ENCODE assay signal across 8 cellular contexts in genomic region chr11:86954288-86955110, GRCh38. TPM values are rescaled to one million over a fixed set of nuclear protein-coding genes. Genes with fewer than 3 reads are reported as not detected.
DNase-seq lines count a peak whose midpoint lies in the region; ATAC-seq and TF ChIP-seq lines count a peak whose summit lies in the region.

No MANE protein-coding gene starts in this region.

- H3K27me3 ChIP-seq in MG63 (peaks cover 3% of the 10 kb centered on the region), lower lobe of right lung (ENCODE audit: low read depth) (no peaks in the 10 kb centered on the region), upper lobe of left lung (no peaks in the 10 kb centered on the region)

- no peak for TF ChIP-seq CTCF in lower lobe of right lung (IDR thresholded peaks at IDR 0.05)
- no peak for TF ChIP-seq CTCF in upper lobe of left lung (IDR thresholded peaks at IDR 0.05)

- H3K4me3 Mint-ChIP-seq in activated naive CD4-positive, alpha-beta T cell treated with anti-CD3 and anti-CD28 coated beads for 36 hours: peak overlapping the region; percentile 56

- ATAC-seq in lower lobe of right lung (peak in 1 of 2 donors; percentile 2), upper lobe of left lung (ENCODE audit: low FRiP score in 2 of 2) (peak in 1 of 2 donors; percentile 1), GM18502 (IDR thresholded peaks at IDR 0.05; ENCODE audit: poor library complexity, unreplicated experiment) (no peak), GM19397 (IDR thresholded peaks at IDR 0.05; ENCODE audit: unreplicated experiment) (no peak)

- H3K36me3 ChIP-seq in MG63 (no peaks in the 10 kb centered on the region), lower lobe of right lung (peaks cover 13% of the 10 kb centered on the region), upper lobe of left lung (peaks cover 0 to 23% (median 3%) of the 10 kb centered on the region in 4 donors)

- intact Hi-C loops in activated naive CD4-positive, alpha-beta T cell treated with anti-CD3 and anti-CD28 coated beads for 36 hours (cut with micrococcal nuclease): loop anchor here (2.0 kb wide), 1 partner anchor 82 kb away; the partner anchor contains the start of gene TMEM135
- intact Hi-C loops in lower lobe of right lung (cut with DNase I): no loop called here

- H3K4me3 ChIP-seq in MG63 (peak overlapping the region; percentile 57), lower lobe of right lung (peak overlapping the region; percentile 78), upper lobe of left lung (peak overlapping the region; percentile 66 to 97 (median 87))

- TF ChIP-seq EP300 in upper lobe of left lung (IDR thresholded peaks at IDR 0.05): no peak

- no peak for TF ChIP-seq POLR2A in upper lobe of left lung (IDR thresholded peaks at IDR 0.05)

- WGBS in upper lobe of left lung, 2 donors: 9 to 11% methylated on average over 17 to 29 of the region's 43 CpGs

- DNase-seq in activated naive CD4-positive, alpha-beta T cell treated with anti-CD3 and anti-CD28 coated beads for 36 hours: no peak
- DNase-seq in activated naive CD4-positive, alpha-beta T cell treated with Interleukin-2 at 50 U/mL for 16 hours: no peak
- no peak for DNase-seq in MG63
- DNase-seq in cerebellar cortex (ENCODE audit: low spot score): peak; percentile 30
- DNase-seq in lower lobe of right lung: peak; percentile 52
- DNase-seq in upper lobe of left lung: peak in 1 of 2 donors; percentile 44

- H3K9me3 Mint-ChIP-seq in activated naive CD4-positive, alpha-beta T cell treated with anti-CD3 and anti-CD28 coated beads for 36 hours: no peaks in the 10 kb centered on the region

- H3K4me1 ChIP-seq in lower lobe of right lung (peaks cover 33% of the 10 kb centered on the region), upper lobe of left lung (peaks cover 19 to 28% (median 20%) of the 10 kb centered on the region in 4 donors)

- CTCF ChIA-PET in activated naive CD4-positive, alpha-beta T cell treated with anti-CD3 and anti-CD28 coated beads for 36 hours (lab: Charles Lee): interaction anchor here (1.5 kb wide), 1 partner anchor 19 kb away, joined by 4 read pairs; no protein-coding TSS in a partner anchor

- H3K27me3 Mint-ChIP-seq in activated naive CD4-positive, alpha-beta T cell treated with anti-CD3 and anti-CD28 coated beads for 36 hours (ENCODE audit: low read depth): peaks cover 49% of the 10 kb centered on the region

- H3K9me3 ChIP-seq in MG63 (no peaks in the 10 kb centered on the region), lower lobe of right lung (no peaks in the 10 kb centered on the region), upper lobe of left lung (no peaks in the 10 kb centered on the region)

- H3K27ac ChIP-seq in lower lobe of right lung: peak overlapping the region; percentile 94
- H3K27ac ChIP-seq in upper lobe of left lung: peak overlapping the region; percentile 86 to 96 (median 92)

- peaks cover 10% of the 10 kb centered on the region for H3K4me1 Mint-ChIP-seq in activated naive CD4-positive, alpha-beta T cell treated with anti-CD3 and anti-CD28 coated beads for 36 hours (ENCODE audit: low read depth)

- no peaks in the 10 kb centered on the region for H3K36me3 Mint-ChIP-seq in activated naive CD4-positive, alpha-beta T cell treated with anti-CD3 and anti-CD28 coated beads for 36 hours (ENCODE audit: low read depth)

- H3K27ac Mint-ChIP-seq in activated naive CD4-positive, alpha-beta T cell treated with anti-CD3 and anti-CD28 coated beads for 36 hours: no peak overlapping the region

RNA-seq across cellular contexts. Expression of gene FZD4, which starts 0.7 kb away (rescaled TPM):
- under 1 TPM; 0.38 to 0.42 TPM for total RNA-seq in activated naive CD4-positive, alpha-beta T cell treated with anti-CD3 and anti-CD28 coated beads for 36 hours
- total RNA-seq in MG63 (2014; rRNA removed; shearing (Covaris generic); ENCODE audit: low replicate concordance): 0.16 and 0.99 TPM in 2 replicates
- total RNA-seq in lower lobe of right lung (51.1 TPM), upper lobe of left lung (10 to 100 TPM; 24.1 to 69.2 (median 38.2) TPM)

Comparison
In these comparisons a context has a peak if more than half of its experiments do, and no peak if none do; other contexts are left out.
1. DNase-seq: peak in cerebellar cortex (single experiment) and lower lobe of right lung (single experiment); none in activated naive CD4-positive, alpha-beta T cell treated with anti-CD3 and anti-CD28 coated beads for 36 hours (single experiment), activated naive CD4-positive, alpha-beta T cell treated with Interleukin-2 at 50 U/mL for 16 hours (single experiment) and MG63 (single experiment).
2. RNA of gene FZD4, which starts 0.7 kb away (total RNA-seq): 51.1 TPM in lower lobe of right lung (single experiment) and 24.1 to 69.2 TPM in upper lobe of left lung; 0.38 to 0.42 TPM in activated naive CD4-positive, alpha-beta T cell treated with anti-CD3 and anti-CD28 coated beads for 36 hours and 0.16 to 0.99 TPM in MG63; every median in the first group is over 10 times any median in the second.
3. Peak in every context shown above with its lines, with median percentiles within 50 percentile points of each other: H3K4me3 ChIP-seq.